23 cellular contexts compared by ENCODE assay signal in genomic region chr10:29084908-29085307, GRCh38.
"Had no signal": no experiment of that assay in that cellular context is flagged by ENCODE, and none has a peak within 500 bp of the region (broad histone marks: within the 10 kb centered on the region; RNA-seq: fewer than 3 reads in every experiment).

No MANE protein-coding gene starts in this region.

- H3K4me3 Mint-ChIP-seq: effector memory CD8-positive, alpha-beta T cell; naive thymus-derived CD8-positive, alpha-beta T cell; nephron progenitor cell; stimulated activated effector memory CD8-positive, alpha-beta T cell treated with anti-CD3 and anti-CD28 coated beads, Interleukin-12 subunit alpha, Interleukin-12 subunit beta, amount 100 ng/mL, for 72 hours had no signal

- ATAC-seq: effector memory CD8-positive, alpha-beta T cell; heart right ventricle; naive thymus-derived CD8-positive, alpha-beta T cell; right cardiac atrium; stimulated activated effector memory CD8-positive, alpha-beta T cell treated with anti-CD3 and anti-CD28 coated beads, Interleukin-12 subunit alpha, Interleukin-12 subunit beta, amount 100 ng/mL, for 72 hours had no signal

- DNase-seq: cortex of kidney; effector memory CD8-positive, alpha-beta T cell; erythroblast; esophagus squamous epithelium; foreskin melanocyte; glutamatergic neuron; heart right ventricle; hypothalamus; mammary epithelial cell; naive thymus-derived CD8-positive, alpha-beta T cell; nephron progenitor cell; nucleus accumbens; right cardiac atrium; sigmoid colon; stimulated activated CD4-positive, alpha-beta T cell treated with anti-CD3 and anti-CD28 coated beads, Interleukin-2, amount 100 ng/mL, for 24 hours; stimulated activated CD4-positive, alpha-beta T cell treated with anti-CD3 and anti-CD28 coated beads, Interleukin-4, amount 100 ng/mL, for 24 hours; stimulated activated naive CD4-positive, alpha-beta T cell treated with Interleukin-2 at 50 U/mL for 16 hours; stomach; tibial artery; upper lobe of left lung; uterus had no signal

- H3K27me3 ChIP-seq: heart right ventricle, sigmoid colon, stomach, tibial artery, upper lobe of left lung, uterus had no signal

- H3K36me3 ChIP-seq: esophagus squamous epithelium, heart right ventricle, prostate gland, sigmoid colon, stomach, tibial artery, upper lobe of left lung, uterus had no signal

- H3K4me3 ChIP-seq: esophagus squamous epithelium, heart right ventricle, prostate gland, sigmoid colon, stomach, tibial artery, upper lobe of left lung, uterus had no signal

- H3K9me3 ChIP-seq: esophagus squamous epithelium, heart right ventricle, prostate gland, sigmoid colon, stomach, tibial artery, upper lobe of left lung, uterus had no signal

- H3K36me3 Mint-ChIP-seq: naive thymus-derived CD8-positive, alpha-beta T cell; stimulated activated effector memory CD8-positive, alpha-beta T cell treated with anti-CD3 and anti-CD28 coated beads, Interleukin-12 subunit alpha, Interleukin-12 subunit beta, amount 100 ng/mL, for 72 hours had no signal

- H3K4me1 ChIP-seq: esophagus squamous epithelium, heart right ventricle, prostate gland, sigmoid colon, stomach, tibial artery, upper lobe of left lung, uterus had no signal

- H3K9me3 Mint-ChIP-seq: stimulated activated effector memory CD8-positive, alpha-beta T cell treated with anti-CD3 and anti-CD28 coated beads, Interleukin-12 subunit alpha, Interleukin-12 subunit beta, amount 100 ng/mL, for 72 hours had no signal

- H3K27ac ChIP-seq: esophagus squamous epithelium, heart right ventricle, prostate gland, sigmoid colon, stomach, tibial artery, upper lobe of left lung, uterus had no signal

- H3K27ac Mint-ChIP-seq: effector memory CD8-positive, alpha-beta T cell; naive thymus-derived CD8-positive, alpha-beta T cell; nephron progenitor cell; stimulated activated effector memory CD8-positive, alpha-beta T cell treated with anti-CD3 and anti-CD28 coated beads, Interleukin-12 subunit alpha, Interleukin-12 subunit beta, amount 100 ng/mL, for 72 hours had no signal

- H3K4me1 Mint-ChIP-seq: naive thymus-derived CD8-positive, alpha-beta T cell; stimulated activated effector memory CD8-positive, alpha-beta T cell treated with anti-CD3 and anti-CD28 coated beads, Interleukin-12 subunit alpha, Interleukin-12 subunit beta, amount 100 ng/mL, for 72 hours had no signal
